Comparison of ENCODE assay signal across 29 cellular contexts in genomic region chr11:9901931-9902330, GRCh38.
DNase-seq lines count a peak whose midpoint lies in the region; ATAC-seq and TF ChIP-seq lines count a peak whose summit lies in the region.
"Had no signal": no experiment of that assay in that cellular context is flagged by ENCODE, and none has a peak within 500 bp of the region (broad histone marks: within the 10 kb centered on the region; RNA-seq: fewer than 3 reads in every experiment).

No MANE protein-coding gene starts in this region.

- H2BK5ac ChIP-seq in mesenchymal stem cell (ENCODE audit: low read depth, low read length, poor library complexity, severe bottlenecking), result no peak overlapping the region

- in situ Hi-C loops in brain microvascular endothelial cell (cut with HindIII; ENCODE audit: low pct_ligation_motif_present, low sequenced_read_pairs), result no loop called here

- H3K23ac ChIP-seq in mesenchymal stem cell (ENCODE audit: low read length in 2 of 2), result no peak overlapping the region

- no peaks in the 10 kb centered on the region for H3K27me3 ChIP-seq in HUES6 (ENCODE audit: control insufficient read depth, insufficient read depth, low read length)
- no peaks in the 10 kb centered on the region for H3K27me3 ChIP-seq in brain microvascular endothelial cell (replicated peaks)
- no peaks in the 10 kb centered on the region for H3K27me3 ChIP-seq in mesenchymal stem cell (ENCODE audit: control insufficient read depth in 1 of 2, insufficient read depth in 1 of 2, low read length in 2 of 2)
- H3K27me3 ChIP-seq: ascending aorta, BE2C, esophagus squamous epithelium, sigmoid colon, SJSA1, suprapubic skin had no signal

- peak overlapping the region; percentile 73 for H3K27ac ChIP-seq in HUES6 (ENCODE audit: low read depth, low read length)
- peak overlapping the region; percentile 60 for H3K27ac ChIP-seq in brain microvascular endothelial cell
- H3K27ac ChIP-seq in mesenchymal stem cell (ENCODE audit: low read length, poor library complexity, severe bottlenecking), result peak overlapping the region; percentile 17
- H3K27ac ChIP-seq: ascending aorta, esophagus squamous epithelium, left ventricle myocardium inferior, sigmoid colon, SJSA1, suprapubic skin had no signal

- no peak overlapping the region for H3K4me3 Mint-ChIP-seq in activated naive CD8-positive, alpha-beta T cell treated with anti-CD3 and anti-CD28 coated beads, Interleukin-2, amount 50 U/mL, for 24 hours
- H3K4me3 Mint-ChIP-seq: activated CD4-positive, alpha-beta memory T cell treated with anti-CD3 and anti-CD28 coated beads, Interleukin-2, amount 10 ng/mL, durations not matched to agents 7 days and 5 days; activated T-helper 17 cell treated with anti-CD3 and anti-CD28 coated beads, Interleukin-2, amount 50 U/mL, for 72 hours; dendritic cell treated with granulocyte-macrophage colony-stimulating factor and Interleukin-4, amounts not matched to agents 40 ng/mL and 50 ng/mL, for 4 days; stimulated activated naive B cell treated with anti-CD40 and anti-IgM and Interleukin-4, amounts not matched to agents 10 μg/mL and 1 μg/mL and 100 μg/mL, for 72 hours had no signal

- H3K9me3 Mint-ChIP-seq in activated naive CD8-positive, alpha-beta T cell treated with anti-CD3 and anti-CD28 coated beads, Interleukin-2, amount 50 U/mL, for 24 hours, result no peaks in the 10 kb centered on the region
- H3K9me3 Mint-ChIP-seq: activated CD4-positive, alpha-beta memory T cell treated with anti-CD3 and anti-CD28 coated beads, Interleukin-2, amount 10 ng/mL, durations not matched to agents 7 days and 5 days; activated naive CD4-positive, alpha-beta T cell treated with anti-CD3 and anti-CD28 coated beads, Interleukin-2, amount 50 U/mL, for 72 hours; activated T-helper 17 cell treated with anti-CD3 and anti-CD28 coated beads, Interleukin-2, amount 50 U/mL, for 72 hours; stimulated activated naive B cell treated with anti-CD40 and anti-IgM and Interleukin-4, amounts not matched to agents 10 μg/mL and 1 μg/mL and 100 μg/mL, for 72 hours had no signal

- no peak for ATAC-seq in activated naive CD8-positive, alpha-beta T cell treated with anti-CD3 and anti-CD28 coated beads, Interleukin-2, amount 50 U/mL, for 24 hours
- ATAC-seq in HG02973 (IDR thresholded peaks at IDR 0.05; ENCODE audit: unreplicated experiment), result no peak
- ATAC-seq: activated naive CD4-positive, alpha-beta T cell treated with anti-CD3 and anti-CD28 coated beads, Interleukin-2, amount 50 U/mL, for 72 hours; activated T-helper 17 cell treated with anti-CD3 and anti-CD28 coated beads, Interleukin-2, amount 50 U/mL, for 72 hours; stimulated activated naive B cell treated with anti-CD40 and anti-IgM and Interleukin-4, amounts not matched to agents 10 μg/mL and 1 μg/mL and 100 μg/mL, for 72 hours had no signal

- H3K9ac ChIP-seq in HUES6 (ENCODE audit: low read length), result no peak overlapping the region
- H3K9ac ChIP-seq in mesenchymal stem cell (ENCODE audit: low read length), result no peak overlapping the region

- no peak overlapping the region for H4K91ac ChIP-seq in mesenchymal stem cell (ENCODE audit: low read length)

- H3K36me3 ChIP-seq in HUES6 (ENCODE audit: control insufficient read depth, insufficient read depth, low read length), result no peaks in the 10 kb centered on the region
- no peaks in the 10 kb centered on the region for H3K36me3 ChIP-seq in brain microvascular endothelial cell (replicated peaks)
- peaks cover 2 to 4% of the 10 kb centered on the region in 2 experiments for H3K36me3 ChIP-seq in mesenchymal stem cell (ENCODE audit: control insufficient read depth in 1 of 2, insufficient read depth in 2 of 2, low read depth in 1 of 2, low read length in 2 of 2)
- H3K36me3 ChIP-seq: ascending aorta, BE2C, esophagus squamous epithelium, sigmoid colon, SJSA1, suprapubic skin had no signal

- H3K4me3 ChIP-seq in AG10803 (ENCODE audit: low read length) (no peak overlapping the region), HUES6 (ENCODE audit: low read depth, low read length) (no peak overlapping the region), brain microvascular endothelial cell (ENCODE audit: low read depth, low read length) (no peak overlapping the region), mesenchymal stem cell (ENCODE audit: insufficient read depth in 1 of 2, low read depth in 1 of 2, low read length in 2 of 2) (no peak overlapping the region)
- H3K4me3 ChIP-seq: ascending aorta, esophagus squamous epithelium, left ventricle myocardium inferior, sigmoid colon, SJSA1, suprapubic skin had no signal

- H2BK15ac ChIP-seq in mesenchymal stem cell (ENCODE audit: low read depth, poor library complexity, severe bottlenecking), result no peak overlapping the region

- H2BK120ac ChIP-seq in mesenchymal stem cell (ENCODE audit: low read depth, low read length), result no peak overlapping the region

- H3K4me1 ChIP-seq in HUES6 (ENCODE audit: control insufficient read depth, insufficient read depth, low read length) (peaks cover 30% of the 10 kb centered on the region), mesenchymal stem cell (ENCODE audit: control insufficient read depth, insufficient read depth, low read depth, low read length) (peaks cover 3% of the 10 kb centered on the region)
- H3K4me1 ChIP-seq: BE2C, esophagus squamous epithelium, left ventricle myocardium inferior had no signal

- H3K4me1 Mint-ChIP-seq in activated naive CD8-positive, alpha-beta T cell treated with anti-CD3 and anti-CD28 coated beads, Interleukin-2, amount 50 U/mL, for 24 hours, result peaks cover 3% of the 10 kb centered on the region
- H3K4me1 Mint-ChIP-seq: activated CD4-positive, alpha-beta memory T cell treated with anti-CD3 and anti-CD28 coated beads, Interleukin-2, amount 10 ng/mL, durations not matched to agents 7 days and 5 days; activated T-helper 17 cell treated with anti-CD3 and anti-CD28 coated beads, Interleukin-2, amount 50 U/mL, for 72 hours; stimulated activated naive B cell treated with anti-CD40 and anti-IgM and Interleukin-4, amounts not matched to agents 10 μg/mL and 1 μg/mL and 100 μg/mL, for 72 hours had no signal

- no peak overlapping the region for H3K14ac ChIP-seq in mesenchymal stem cell (ENCODE audit: low read length in 2 of 2)

- H3K27ac Mint-ChIP-seq in activated naive CD8-positive, alpha-beta T cell treated with anti-CD3 and anti-CD28 coated beads, Interleukin-2, amount 50 U/mL, for 24 hours, result no peak overlapping the region
- H3K27ac Mint-ChIP-seq: activated CD4-positive, alpha-beta memory T cell treated with anti-CD3 and anti-CD28 coated beads, Interleukin-2, amount 10 ng/mL, durations not matched to agents 7 days and 5 days; activated naive CD4-positive, alpha-beta T cell treated with anti-CD3 and anti-CD28 coated beads, Interleukin-2, amount 50 U/mL, for 72 hours; activated T-helper 17 cell treated with anti-CD3 and anti-CD28 coated beads, Interleukin-2, amount 50 U/mL, for 72 hours; dendritic cell treated with granulocyte-macrophage colony-stimulating factor and Interleukin-4, amounts not matched to agents 40 ng/mL and 50 ng/mL, for 4 days; progenitor cell of endocrine pancreas; stimulated activated naive B cell treated with anti-CD40 and anti-IgM and Interleukin-4, amounts not matched to agents 10 μg/mL and 1 μg/mL and 100 μg/mL, for 72 hours had no signal

- DNase-seq in AG10803 (ENCODE audit: low read depth), result peak; percentile 46
- DNase-seq in brain microvascular endothelial cell, result no peak
- no peak for DNase-seq in mesenchymal stem cell
- no peak for DNase-seq in activated naive CD8-positive, alpha-beta T cell treated with anti-CD3 and anti-CD28 coated beads, Interleukin-2, amount 50 U/mL, for 24 hours
- no peak for DNase-seq in A172 (ENCODE audit: low spot score)
- DNase-seq in GM19240 (ENCODE audit: insufficient read length, low spot score), result no peak
- DNase-seq: activated CD4-positive, alpha-beta memory T cell treated with anti-CD3 and anti-CD28 coated beads, Interleukin-2, amount 10 ng/mL, durations not matched to agents 7 days and 5 days; activated CD4-positive, CD25-positive, alpha-beta regulatory T cell treated with anti-CD3 and anti-CD28 coated beads, Interleukin-2, amount 50 U/mL, for 72 hours; BE2C; caudate nucleus; esophagus squamous epithelium; GF-D8; left ventricle myocardium inferior; NCI-H1092 treated with DMSO at 0.1 percent for 48 hours; NCI-H187 treated with DMSO at 0.1 percent for 48 hours; NCI-H526 treated with DMSO at 0.1 percent for 48 hours; sigmoid colon; stimulated activated CD4-positive, alpha-beta T cell treated with anti-CD3 and anti-CD28 coated beads, Interleukin-15, amount 100 ng/mL, for 24 hours; stimulated activated naive B cell treated with anti-CD40 and anti-IgM and Interleukin-4, amounts not matched to agents 10 μg/mL and 1 μg/mL and 100 μg/mL, for 72 hours; T-helper 1 cell had no signal

- H3K79me1 ChIP-seq in mesenchymal stem cell (replicated peaks; ENCODE audit: low read length, poor library complexity, severe bottlenecking), result peaks cover 5% of the 10 kb centered on the region

- TF ChIP-seq CTCF in AG10803 (conservative IDR thresholded peaks at IDR 0.05; ENCODE audit: low read length) (no peak), brain microvascular endothelial cell (IDR thresholded peaks at IDR 0.05; ENCODE audit: low read depth, low read length, missing control alignments) (no peak)

- H3K36me3 Mint-ChIP-seq in activated naive CD8-positive, alpha-beta T cell treated with anti-CD3 and anti-CD28 coated beads, Interleukin-2, amount 50 U/mL, for 24 hours (ENCODE audit: low read depth), result peaks cover 1% of the 10 kb centered on the region
- H3K36me3 Mint-ChIP-seq: activated naive CD4-positive, alpha-beta T cell treated with anti-CD3 and anti-CD28 coated beads, Interleukin-2, amount 50 U/mL, for 72 hours; stimulated activated naive B cell treated with anti-CD40 and anti-IgM and Interleukin-4, amounts not matched to agents 10 μg/mL and 1 μg/mL and 100 μg/mL, for 72 hours had no signal

- H2AK5ac ChIP-seq in mesenchymal stem cell (ENCODE audit: low read length, severe bottlenecking), result peak overlapping the region; percentile 47

- H3K4me2 ChIP-seq in mesenchymal stem cell (ENCODE audit: low read length, poor library complexity, severe bottlenecking), result no peak overlapping the region

- no peaks in the 10 kb centered on the region for H3K27me3 Mint-ChIP-seq in activated naive CD8-positive, alpha-beta T cell treated with anti-CD3 and anti-CD28 coated beads, Interleukin-2, amount 50 U/mL, for 24 hours
- H3K27me3 Mint-ChIP-seq: activated CD4-positive, alpha-beta memory T cell treated with anti-CD3 and anti-CD28 coated beads, Interleukin-2, amount 10 ng/mL, durations not matched to agents 7 days and 5 days; activated T-helper 17 cell treated with anti-CD3 and anti-CD28 coated beads, Interleukin-2, amount 50 U/mL, for 72 hours; dendritic cell treated with granulocyte-macrophage colony-stimulating factor and Interleukin-4, amounts not matched to agents 40 ng/mL and 50 ng/mL, for 4 days; progenitor cell of endocrine pancreas; stimulated activated naive B cell treated with anti-CD40 and anti-IgM and Interleukin-4, amounts not matched to agents 10 μg/mL and 1 μg/mL and 100 μg/mL, for 72 hours had no signal

- H2BK12ac ChIP-seq in mesenchymal stem cell (ENCODE audit: low read length in 2 of 2), result no peak overlapping the region

- H2AFZ ChIP-seq in mesenchymal stem cell (ENCODE audit: low read depth, low read length), result no peak overlapping the region

- H3K9me3 ChIP-seq in HUES6 (ENCODE audit: control insufficient read depth, insufficient read depth, low read depth, low read length), result no peaks in the 10 kb centered on the region
- no peaks in the 10 kb centered on the region for H3K9me3 ChIP-seq in mesenchymal stem cell (ENCODE audit: control insufficient read depth, low read length)
- H3K9me3 ChIP-seq: ascending aorta, BE2C, esophagus squamous epithelium, left ventricle myocardium inferior, sigmoid colon, SJSA1, suprapubic skin had no signal

- no peak overlapping the region for H4K8ac ChIP-seq in mesenchymal stem cell (ENCODE audit: low read length)

- no peak overlapping the region for H3K4ac ChIP-seq in mesenchymal stem cell (ENCODE audit: low read depth in 1 of 2, low read length in 2 of 2)

- H3K18ac ChIP-seq in mesenchymal stem cell (ENCODE audit: low read depth in 1 of 2, low read length in 2 of 2), result no peak overlapping the region

Comparison
In these comparisons a context has a peak if more than half of its experiments do, and no peak if none do; other contexts are left out.
1. H3K27ac ChIP-seq: peak in every context shown above with its lines; median percentile 73 in HUES6; 60 in brain microvascular endothelial cell; 17 in mesenchymal stem cell.